ENCODE assay signal across 28 cellular contexts in the genomic region with DNA sequence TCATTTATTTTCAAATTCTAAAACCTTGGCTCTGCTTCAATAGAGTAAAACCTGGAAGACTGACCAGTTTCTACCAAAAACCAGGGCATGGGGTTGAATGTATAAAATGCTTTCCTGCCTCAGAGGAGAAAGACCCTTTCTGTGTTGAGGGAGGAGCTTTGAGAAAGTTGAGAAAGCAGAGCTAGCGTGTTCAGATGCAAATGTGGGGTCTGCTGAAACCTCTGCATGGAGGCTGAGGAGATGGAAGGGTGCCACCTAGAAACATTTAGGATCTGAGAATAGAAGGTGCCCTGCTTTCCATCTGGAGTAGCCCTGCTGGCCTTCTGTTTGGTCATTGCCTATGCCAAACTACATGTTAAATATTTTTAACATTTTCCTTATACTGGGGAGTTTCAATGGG.
"Had no signal": no experiment of that assay in that cellular context is flagged by ENCODE, and none has a peak within 500 bp of the region (broad histone marks: within the 10 kb centered on the region; RNA-seq: fewer than 3 reads in every experiment).

No MANE protein-coding gene starts in this region.

- H3K36me3 ChIP-seq: adrenal gland, breast epithelium, cardiac muscle cell, colonic mucosa had no signal

- H3K27ac ChIP-seq: adrenal gland, body of pancreas, breast epithelium, cardiac muscle cell, colonic mucosa, epithelial cell of prostate had no signal

- H3K36me3 Mint-ChIP-seq: activated CD4-positive, alpha-beta memory T cell treated with anti-CD3 and anti-CD28 coated beads for 36 hours; activated CD8-positive, alpha-beta memory T cell treated with anti-CD3 and anti-CD28 coated beads, Interleukin-2, amount 10 ng/mL, durations not matched to agents 7 days and 5 days; activated naive CD4-positive, alpha-beta T cell treated with anti-CD3 and anti-CD28 coated beads, Interleukin-2, amount 50 U/mL, for 24 hours; activated naive CD8-positive, alpha-beta T cell treated with anti-CD3 and anti-CD28 coated beads for 36 hours had no signal

- H3K9me3 ChIP-seq: adrenal gland, body of pancreas, breast epithelium, colonic mucosa had no signal

- H3K4me1 ChIP-seq: colonic mucosa had no signal

- H3K27me3 Mint-ChIP-seq: activated naive CD8-positive, alpha-beta T cell treated with anti-CD3 and anti-CD28 coated beads for 36 hours; activated naive CD8-positive, alpha-beta T cell treated with anti-CD3 and anti-CD28 coated beads, Interleukin-2, amount 50 U/mL, for 24 hours had no signal

- H3K9me3 Mint-ChIP-seq: activated CD4-positive, alpha-beta memory T cell treated with anti-CD3 and anti-CD28 coated beads for 36 hours; activated naive CD4-positive, alpha-beta T cell treated with anti-CD3 and anti-CD28 coated beads for 36 hours; activated naive CD4-positive, alpha-beta T cell treated with anti-CD3 and anti-CD28 coated beads, Interleukin-2, amount 50 U/mL, for 24 hours; activated naive CD8-positive, alpha-beta T cell treated with anti-CD3 and anti-CD28 coated beads for 36 hours; activated naive CD8-positive, alpha-beta T cell treated with anti-CD3 and anti-CD28 coated beads, Interleukin-2, amount 50 U/mL, for 24 hours; activated T-helper 1 cell treated with anti-CD3 and anti-CD28 coated beads, Interleukin-12 subunit alpha, Interleukin-12 subunit beta, Interleukin-2, Interleukin-4 antibody, amounts not matched to agents 30 ng/mL and 10 ng/mL and 1 ng/mL, durations not matched to agents 14 hours and 24 hours and 36 hours; activated T-helper 2 cell treated with anti-CD3 and anti-CD28 coated beads, Interferon-gamma antibody, Interleukin-2, Interleukin-4, amounts not matched to agents 10 μg/mL and 5 μg/mL and 100 μg/mL, durations not matched to agents 14 hours and 24 hours and 36 hours had no signal

- H3K4me1 Mint-ChIP-seq: activated CD4-positive, alpha-beta T cell treated with anti-CD3 and anti-CD28 coated beads, Interleukin-2, amount 10 ng/mL, durations not matched to agents 24 days and 14 days; activated CD8-positive, alpha-beta memory T cell treated with anti-CD3 and anti-CD28 coated beads, Interleukin-2, amount 10 ng/mL, durations not matched to agents 7 days and 5 days; activated naive CD4-positive, alpha-beta T cell treated with anti-CD3 and anti-CD28 coated beads, Interleukin-2, amount 50 U/mL, for 24 hours; activated naive CD8-positive, alpha-beta T cell treated with anti-CD3 and anti-CD28 coated beads for 36 hours; activated naive CD8-positive, alpha-beta T cell treated with anti-CD3 and anti-CD28 coated beads, Interleukin-2, amount 50 U/mL, for 24 hours had no signal

- H3K4me3 ChIP-seq: adrenal gland, body of pancreas, breast epithelium, cardiac muscle cell, colonic mucosa had no signal

- H3K4me3 Mint-ChIP-seq: activated CD4-positive, alpha-beta memory T cell treated with anti-CD3 and anti-CD28 coated beads for 36 hours; activated CD4-positive, alpha-beta T cell treated with anti-CD3 and anti-CD28 coated beads, Interleukin-2, amount 10 ng/mL, durations not matched to agents 24 days and 14 days; activated CD8-positive, alpha-beta memory T cell treated with anti-CD3 and anti-CD28 coated beads, Interleukin-2, amount 10 ng/mL, durations not matched to agents 7 days and 5 days; activated CD8-positive, alpha-beta T cell treated with anti-CD3 and anti-CD28 coated beads, Interleukin-2, amount 10 ng/mL, durations not matched to agents 7 days and 5 days; activated naive CD4-positive, alpha-beta T cell treated with anti-CD3 and anti-CD28 coated beads for 36 hours; activated naive CD4-positive, alpha-beta T cell treated with anti-CD3 and anti-CD28 coated beads, Interleukin-2, amount 50 U/mL, for 24 hours; activated naive CD8-positive, alpha-beta T cell treated with anti-CD3 and anti-CD28 coated beads for 36 hours; activated naive CD8-positive, alpha-beta T cell treated with anti-CD3 and anti-CD28 coated beads, Interleukin-2, amount 50 U/mL, for 24 hours; activated T-helper 1 cell treated with anti-CD3 and anti-CD28 coated beads, Interleukin-12 subunit alpha, Interleukin-12 subunit beta, Interleukin-2, Interleukin-4 antibody, amounts not matched to agents 30 ng/mL and 10 ng/mL and 1 ng/mL, durations not matched to agents 14 hours and 24 hours and 36 hours had no signal

- H3K27me3 ChIP-seq: adrenal gland, body of pancreas, breast epithelium, cardiac muscle cell, colonic mucosa had no signal

- H3K27ac Mint-ChIP-seq: activated CD4-positive, alpha-beta memory T cell treated with anti-CD3 and anti-CD28 coated beads for 36 hours; activated CD4-positive, alpha-beta T cell treated with anti-CD3 and anti-CD28 coated beads, Interleukin-2, amount 10 ng/mL, durations not matched to agents 24 days and 14 days; activated CD8-positive, alpha-beta memory T cell treated with anti-CD3 and anti-CD28 coated beads, Interleukin-2, amount 10 ng/mL, durations not matched to agents 7 days and 5 days; activated CD8-positive, alpha-beta T cell treated with anti-CD3 and anti-CD28 coated beads, Interleukin-2, amount 10 ng/mL, durations not matched to agents 7 days and 5 days; activated naive CD4-positive, alpha-beta T cell treated with anti-CD3 and anti-CD28 coated beads for 36 hours; activated naive CD4-positive, alpha-beta T cell treated with anti-CD3 and anti-CD28 coated beads, Interleukin-2, amount 50 U/mL, for 24 hours; activated naive CD8-positive, alpha-beta T cell treated with anti-CD3 and anti-CD28 coated beads for 36 hours; activated naive CD8-positive, alpha-beta T cell treated with anti-CD3 and anti-CD28 coated beads, Interleukin-2, amount 50 U/mL, for 24 hours; activated T-helper 1 cell treated with anti-CD3 and anti-CD28 coated beads, Interleukin-12 subunit alpha, Interleukin-12 subunit beta, Interleukin-2, Interleukin-4 antibody, amounts not matched to agents 30 ng/mL and 10 ng/mL and 1 ng/mL, durations not matched to agents 14 hours and 24 hours and 36 hours; activated T-helper 2 cell treated with anti-CD3 and anti-CD28 coated beads, Interferon-gamma antibody, Interleukin-2, Interleukin-4, amounts not matched to agents 10 μg/mL and 5 μg/mL and 100 μg/mL, durations not matched to agents 14 hours and 24 hours and 36 hours had no signal

- DNase-seq: activated CD4-positive, alpha-beta memory T cell treated with anti-CD3 and anti-CD28 coated beads for 36 hours; activated CD4-positive, alpha-beta T cell treated with anti-CD3 and anti-CD28 coated beads, Interleukin-2, amount 10 ng/mL, durations not matched to agents 24 days and 14 days; activated CD8-positive, alpha-beta memory T cell treated with anti-CD3 and anti-CD28 coated beads, Interleukin-2, amount 10 ng/mL, durations not matched to agents 7 days and 5 days; activated CD8-positive, alpha-beta memory T cell treated with anti-CD3 and anti-CD28 coated beads, Interleukin-2, amount 50 U/mL, for 4 hours; activated CD8-positive, alpha-beta T cell treated with anti-CD3 and anti-CD28 coated beads, Interleukin-2, amount 10 ng/mL, durations not matched to agents 7 days and 5 days; activated effector memory CD4-positive, alpha-beta T cell treated with anti-CD3 and anti-CD28 coated beads, Interleukin-2, amount 50 U/mL, for 16 hours; activated naive CD4-positive, alpha-beta T cell treated with anti-CD3 and anti-CD28 coated beads for 36 hours; activated naive CD8-positive, alpha-beta T cell treated with anti-CD3 and anti-CD28 coated beads for 36 hours; activated naive CD8-positive, alpha-beta T cell treated with anti-CD3 and anti-CD28 coated beads, Interleukin-2, amount 50 U/mL, for 24 hours; activated T-cell treated with anti-CD3 and anti-CD28 coated beads, Interleukin-2, amount 50 U/mL, for 1 hour; activated T-cell treated with anti-CD3 and anti-CD28 coated beads, Interleukin-2, amount 50 U/mL, for 48 hours; adrenal gland; amygdala; aorta; body of pancreas; central memory CD4-positive, alpha-beta T cell; cerebellar nuclear complex; colonic mucosa; effector CD8-positive, alpha-beta T cell; foreskin fibroblast; head of caudate nucleus; T-helper 2 cell had no signal

- ATAC-seq: activated CD8-positive, alpha-beta memory T cell treated with anti-CD3 and anti-CD28 coated beads, Interleukin-2, amount 10 ng/mL, durations not matched to agents 7 days and 5 days; activated CD8-positive, alpha-beta T cell treated with anti-CD3 and anti-CD28 coated beads, Interleukin-2, amount 10 ng/mL, durations not matched to agents 7 days and 5 days; activated naive CD8-positive, alpha-beta T cell treated with anti-CD3 and anti-CD28 coated beads, Interleukin-2, amount 50 U/mL, for 24 hours; body of pancreas had no signal
